ENCODE assay signal across 1 cellular context in the genomic region with DNA sequence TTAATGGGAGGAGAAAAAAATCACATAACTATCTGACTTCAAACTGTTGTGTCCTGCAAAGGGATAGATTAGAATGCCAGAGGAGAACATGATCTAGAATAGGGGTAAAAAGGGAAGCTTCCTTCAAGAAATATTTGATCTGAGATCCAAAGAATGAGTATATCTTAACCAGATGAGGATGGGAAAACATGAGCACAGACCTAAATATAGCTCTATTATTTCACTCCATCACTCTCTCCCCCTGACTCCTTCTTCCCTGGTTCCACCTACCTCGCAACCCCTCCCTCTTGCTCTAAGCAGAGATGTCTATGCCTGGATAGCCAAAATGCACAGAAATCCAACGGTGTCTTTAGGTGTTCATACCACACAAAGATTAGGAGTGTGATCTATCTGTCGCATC.
TF ChIP-seq lines count a peak whose summit lies in the region.

No MANE protein-coding gene starts in this region.

TF ChIP-seq in GM23338, 12 proteins besides CTCF, POLR2A, EP300 and RAD21 (continued from another document):
- TF ChIP-seq, protein P1, sequence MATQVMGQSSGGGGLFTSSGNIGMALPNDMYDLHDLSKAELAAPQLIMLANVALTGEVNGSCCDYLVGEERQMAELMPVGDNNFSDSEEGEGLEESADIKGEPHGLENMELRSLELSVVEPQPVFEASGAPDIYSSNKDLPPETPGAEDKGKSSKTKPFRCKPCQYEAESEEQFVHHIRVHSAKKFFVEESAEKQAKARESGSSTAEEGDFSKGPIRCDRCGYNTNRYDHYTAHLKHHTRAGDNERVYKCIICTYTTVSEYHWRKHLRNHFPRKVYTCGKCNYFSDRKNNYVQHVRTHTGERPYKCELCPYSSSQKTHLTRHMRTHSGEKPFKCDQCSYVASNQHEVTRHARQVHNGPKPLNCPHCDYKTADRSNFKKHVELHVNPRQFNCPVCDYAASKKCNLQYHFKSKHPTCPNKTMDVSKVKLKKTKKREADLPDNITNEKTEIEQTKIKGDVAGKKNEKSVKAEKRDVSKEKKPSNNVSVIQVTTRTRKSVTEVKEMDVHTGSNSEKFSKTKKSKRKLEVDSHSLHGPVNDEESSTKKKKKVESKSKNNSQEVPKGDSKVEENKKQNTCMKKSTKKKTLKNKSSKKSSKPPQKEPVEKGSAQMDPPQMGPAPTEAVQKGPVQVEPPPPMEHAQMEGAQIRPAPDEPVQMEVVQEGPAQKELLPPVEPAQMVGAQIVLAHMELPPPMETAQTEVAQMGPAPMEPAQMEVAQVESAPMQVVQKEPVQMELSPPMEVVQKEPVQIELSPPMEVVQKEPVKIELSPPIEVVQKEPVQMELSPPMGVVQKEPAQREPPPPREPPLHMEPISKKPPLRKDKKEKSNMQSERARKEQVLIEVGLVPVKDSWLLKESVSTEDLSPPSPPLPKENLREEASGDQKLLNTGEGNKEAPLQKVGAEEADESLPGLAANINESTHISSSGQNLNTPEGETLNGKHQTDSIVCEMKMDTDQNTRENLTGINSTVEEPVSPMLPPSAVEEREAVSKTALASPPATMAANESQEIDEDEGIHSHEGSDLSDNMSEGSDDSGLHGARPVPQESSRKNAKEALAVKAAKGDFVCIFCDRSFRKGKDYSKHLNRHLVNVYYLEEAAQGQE (IDR thresholded peaks at IDR 0.05; ENCODE audit: unreplicated experiment), result no peak
